Comparison of ENCODE assay signal across 8 cellular contexts in the genomic region with DNA sequence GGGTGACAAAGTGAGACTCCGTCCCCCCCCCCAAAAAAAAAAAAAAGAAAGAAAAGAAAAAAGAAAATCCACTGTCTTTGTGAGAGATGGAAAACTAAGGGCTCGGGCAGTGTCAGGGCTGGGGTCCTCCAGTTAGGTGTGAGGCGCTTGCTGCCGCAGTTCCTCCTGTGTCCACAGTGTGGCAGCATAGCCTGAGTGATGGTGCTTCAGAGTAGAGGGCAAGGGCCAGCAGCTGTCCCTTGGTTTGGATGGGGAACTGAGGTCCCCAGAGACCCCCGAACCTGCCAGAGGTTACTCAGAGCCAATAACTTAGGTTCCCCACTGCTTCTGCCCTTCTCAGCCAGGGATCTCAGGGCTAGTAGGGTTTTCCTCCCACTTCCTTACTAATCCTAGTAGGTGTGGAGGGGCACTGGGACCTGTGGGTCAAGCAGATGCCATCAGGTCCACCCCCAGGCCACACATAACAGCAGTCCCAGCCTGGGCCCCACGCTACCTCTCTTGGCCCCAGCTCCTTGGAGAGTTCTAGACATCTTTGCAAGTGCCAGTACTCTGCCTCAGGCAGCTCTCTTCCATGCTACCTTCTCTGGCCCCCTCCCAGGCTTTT. TPM values are rescaled to one million over a fixed set of nuclear protein-coding genes. Genes with fewer than 3 reads are reported as not detected.
DNase-seq lines count a peak whose midpoint lies in the region; ATAC-seq, FAIRE-seq and TF ChIP-seq lines count a peak whose summit lies in the region.

No MANE protein-coding gene starts in this region.

- no peaks in the 10 kb centered on the region for H3K36me3 Mint-ChIP-seq in activated CD8-positive, alpha-beta memory T cell treated with anti-CD3 and anti-CD28 coated beads, Interleukin-2, amount 10 ng/mL, durations not matched to agents 7 days and 5 days

- dilution Hi-C loops in endothelial cell of umbilical vein (cut with MboI; ENCODE audit: extremely low pct_ligation_motif_present, low sequenced_read_pairs): no loop called here

- peak; percentile 97 for TF ChIP-seq CTCF in AG09309 (IDR thresholded peaks at IDR 0.05; ENCODE audit: control insufficient read depth, insufficient read depth, low read depth, low read length, missing control alignments)
- peak; percentile 82 to 95 for TF ChIP-seq CTCF in endothelial cell of umbilical vein (IDR thresholded peaks at IDR 0.05; ENCODE audit: extremely low read depth in 1 of 2, insufficient read depth in 1 of 2, low read depth in 1 of 2, low read length in 2 of 2)

- no peak overlapping the region for H3K4me3 Mint-ChIP-seq in activated CD8-positive, alpha-beta memory T cell treated with anti-CD3 and anti-CD28 coated beads, Interleukin-2, amount 10 ng/mL, durations not matched to agents 7 days and 5 days

- no peaks in the 10 kb centered on the region for H3K9me1 ChIP-seq in endothelial cell of umbilical vein (replicated peaks; ENCODE audit: control insufficient read depth, extremely low read depth, insufficient read depth, low read length)

- no peaks in the 10 kb centered on the region for H3K9me3 Mint-ChIP-seq in activated CD8-positive, alpha-beta memory T cell treated with anti-CD3 and anti-CD28 coated beads, Interleukin-2, amount 10 ng/mL, durations not matched to agents 7 days and 5 days (ENCODE audit: low read depth)

- H3K9me3 ChIP-seq in GM23248 (ENCODE audit: low read depth) (no peaks in the 10 kb centered on the region), endothelial cell of umbilical vein (replicated peaks; ENCODE audit: control insufficient read depth, insufficient read depth, low read length) (no peaks in the 10 kb centered on the region)

- no peak overlapping the region for H3K9ac ChIP-seq in GM23248
- no peak overlapping the region for H3K9ac ChIP-seq in endothelial cell of umbilical vein (replicated peaks; ENCODE audit: extremely low read depth, insufficient read depth, low read length)

- H3K4me2 ChIP-seq in GM23248 (ENCODE audit: unreplicated experiment) (no peak overlapping the region), endothelial cell of umbilical vein (ENCODE audit: insufficient read depth, low read length) (no peak overlapping the region)

- intact Hi-C loops in endothelial cell of umbilical vein (cut with micrococcal nuclease): loop anchor here (1.0 to 5.0 kb wide), 2 partner anchors 44 to 75 kb away; no protein-coding TSS in a partner anchor

- H3K27me3 Mint-ChIP-seq in activated CD8-positive, alpha-beta memory T cell treated with anti-CD3 and anti-CD28 coated beads, Interleukin-2, amount 10 ng/mL, durations not matched to agents 7 days and 5 days: no peaks in the 10 kb centered on the region

- H3K4me3 ChIP-seq in AG09309 (ENCODE audit: control insufficient read depth, low read depth, low read length): no peak overlapping the region
- H3K4me3 ChIP-seq in GM23248: no peak overlapping the region
- no peak overlapping the region for H3K4me3 ChIP-seq in endothelial cell of umbilical vein (replicated peaks in 1 of 3; ENCODE audit: insufficient read depth in 1 of 3, low read depth in 1 of 3, low read length in 3 of 3)

- DNase-seq in AG09309 (ENCODE audit: low read depth) (no peak), GM23248 (peak; percentile 67), NCI-H774 (lab: John Stamatoyannopoulos, UW) (peak; percentile 6), endothelial cell of umbilical vein (ENCODE audit: low read depth, low spot score) (peak; percentile 63), mucosa of gallbladder (ENCODE audit: low spot score) (peak; percentile 71)
- DNase-seq in activated CD8-positive, alpha-beta memory T cell treated with anti-CD3 and anti-CD28 coated beads, Interleukin-2, amount 10 ng/mL, durations not matched to agents 7 days and 5 days: peak; percentile 84
- peak; percentile 34 to 48 for DNase-seq in stimulated activated CD8-positive, alpha-beta memory T cell treated with anti-CD3 and anti-CD28 coated beads, Interleukin-7, amount 100 ng/mL, for 1 hour (ENCODE audit: low read depth in 2 of 2)

- 2 to 7% methylated on average over 5 to 6 of the region's 6 CpGs for WGBS in GM23248 (ENCODE audit: low coverage in 1 of 2, low lambda C conversion rate in 2 of 2, missing lambda C conversion rate in 2 of 2), 2 experiments

- FAIRE-seq in endothelial cell of umbilical vein (lab: Jason Lieb, UNC): peak; percentile 75

- POLR2A ChIA-PET in endothelial cell of umbilical vein (lab: Charles Lee): no interaction called here

- peaks cover 18% of the 10 kb centered on the region for H3K4me1 ChIP-seq in GM23248 (ENCODE audit: insufficient read depth)
- H3K4me1 ChIP-seq in endothelial cell of umbilical vein (ENCODE audit: control insufficient read depth, extremely low read depth, insufficient read depth, low read length): peaks cover 7% of the 10 kb centered on the region

- ATAC-seq in activated CD8-positive, alpha-beta memory T cell treated with anti-CD3 and anti-CD28 coated beads, Interleukin-2, amount 10 ng/mL, durations not matched to agents 7 days and 5 days: peak; percentile 86
- ATAC-seq in HG03175 (IDR thresholded peaks at IDR 0.05; ENCODE audit: unreplicated experiment): no peak

- in situ Hi-C loops in GM23248 (cut with MboI): no loop called here

- no peak for TF ChIP-seq POLR2A in endothelial cell of umbilical vein (IDR thresholded peaks at IDR 0.05; ENCODE audit: low read depth, low read length)

- no TSS peak for BruUV-seq in endothelial cell of umbilical vein (replicated peaks; lab: Mats Ljungman, UMichigan)

- H3K27ac ChIP-seq in GM23248 (no peak overlapping the region), endothelial cell of umbilical vein (ENCODE audit: insufficient read depth, low read depth, low read length) (no peak overlapping the region)

- peaks cover 6% of the 10 kb centered on the region for H3K4me1 Mint-ChIP-seq in activated CD8-positive, alpha-beta memory T cell treated with anti-CD3 and anti-CD28 coated beads, Interleukin-2, amount 10 ng/mL, durations not matched to agents 7 days and 5 days

- CTCF ChIA-PET in activated CD8-positive, alpha-beta memory T cell treated with anti-CD3 and anti-CD28 coated beads, Interleukin-2, amount 10 ng/mL, durations not matched to agents 7 days and 5 days (lab: Charles Lee): interaction anchor here (0.6 to 1.3 kb wide), 13 partner anchors 10 to 232 kb away, joined by 3 to 5 read pairs (median 3); no protein-coding TSS in a partner anchor
- CTCF ChIA-PET in endothelial cell of umbilical vein (lab: Charles Lee): interaction anchor here (0.6 to 2.6 kb wide), 21 partner anchors 9 to 341 kb away, joined by 3 to 13 read pairs (median 4); a partner anchor contains a TSS

- H4K20me1 ChIP-seq in GM23248 (ENCODE audit: insufficient read depth) (no peaks in the 10 kb centered on the region), endothelial cell of umbilical vein (replicated peaks; ENCODE audit: control insufficient read depth, extremely low read depth, insufficient read depth, low read length) (no peaks in the 10 kb centered on the region)

- H3K36me3 ChIP-seq in GM23248 (ENCODE audit: low read depth) (no peaks in the 10 kb centered on the region), endothelial cell of umbilical vein (ENCODE audit: control insufficient read depth in 2 of 2, extremely low read depth in 1 of 2, insufficient read depth in 2 of 2, low read length in 2 of 2) (no peaks in the 10 kb centered on the region)

- H3K27me3 ChIP-seq in GM23248 (replicated peaks; ENCODE audit: insufficient read depth): no peaks in the 10 kb centered on the region
- H3K27me3 ChIP-seq in endothelial cell of umbilical vein (ENCODE audit: control insufficient read depth in 2 of 2, insufficient read depth in 2 of 2, low read length in 2 of 2): no peaks in the 10 kb centered on the region

- no peaks in the 10 kb centered on the region for H3K9me2 ChIP-seq in GM23248 (ENCODE audit: insufficient read depth)

- no peak overlapping the region for H2AFZ ChIP-seq in GM23248
- no peak overlapping the region for H2AFZ ChIP-seq in endothelial cell of umbilical vein (ENCODE audit: low read depth, low read length)

- H3K27ac Mint-ChIP-seq in activated CD8-positive, alpha-beta memory T cell treated with anti-CD3 and anti-CD28 coated beads, Interleukin-2, amount 10 ng/mL, durations not matched to agents 7 days and 5 days: no peak overlapping the region

- peaks cover 21% of the 10 kb centered on the region for H3F3A ChIP-seq in GM23248 (ENCODE audit: insufficient read depth)

- H3K79me2 ChIP-seq in GM23248 (ENCODE audit: insufficient read depth) (no peaks in the 10 kb centered on the region), endothelial cell of umbilical vein (ENCODE audit: control insufficient read depth, insufficient read depth, low read length) (no peaks in the 10 kb centered on the region)

RNA-seq across cellular contexts. Expression of a gene that starts 7.9 kb away (rescaled TPM):
- total RNA-seq in GM23248 (2014; rRNA removed; shearing (Covaris generic)): 37.3 and 40.3 TPM in 2 replicates
- polyA plus RNA-seq in GM23248 (2016; fragmentation: Nextera tagmentation; extraction: Ambion mirVana) (3.4 and 3.5 TPM in 2 replicates), endothelial cell of umbilical vein (47.1 and 55.5 TPM in 2 replicates)
- 10 to 100 TPM; 23.8 to 24.8 TPM for total RNA-seq in activated CD8-positive, alpha-beta memory T cell treated with anti-CD3 and anti-CD28 coated beads, Interleukin-2, amount 10 ng/mL, durations not matched to agents 7 days and 5 days
- total RNA-seq in endothelial cell of umbilical vein (34.9 and 36.8 TPM in 2 replicates), mucosa of gallbladder (19.6 TPM)
- 30.8 and 38.9 TPM in 2 replicates for polyA plus RNA-seq in endothelial cell of umbilical vein (2011; cell fraction: cytosol; rRNA removed)
- polyA plus RNA-seq in endothelial cell of umbilical vein (2011; cell fraction: nucleus; rRNA removed): 47.3 and 56.7 TPM in 2 replicates
- 24.1 and 28.5 TPM in 2 replicates for polyA plus RNA-seq in endothelial cell of umbilical vein (2012)
- polyA minus RNA-seq in endothelial cell of umbilical vein: 36.3 and 42.3 TPM in 2 replicates
- 14.3 TPM for polyA minus RNA-seq in endothelial cell of umbilical vein (2011; cell fraction: cytosol; rRNA and poly(A)+ RNA removed)
- 17.3 and 24.4 TPM in 2 replicates for polyA minus RNA-seq in endothelial cell of umbilical vein (2011; cell fraction: nucleus; rRNA and poly(A)+ RNA removed)

RNA-seq across cellular contexts. Expression of a gene that starts 33.9 kb away (rescaled TPM):
- total RNA-seq in GM23248 (2014; rRNA removed; shearing (Covaris generic)): 152 and 161 TPM in 2 replicates
- 81.9 and 85.2 TPM in 2 replicates for polyA plus RNA-seq in GM23248 (2016; fragmentation: Nextera tagmentation; extraction: Ambion mirVana)
- 100 to 1,000 TPM; 111 to 126 TPM for total RNA-seq in activated CD8-positive, alpha-beta memory T cell treated with anti-CD3 and anti-CD28 coated beads, Interleukin-2, amount 10 ng/mL, durations not matched to agents 7 days and 5 days
- 70.7 and 71.0 TPM in 2 replicates for total RNA-seq in endothelial cell of umbilical vein
- polyA plus RNA-seq in endothelial cell of umbilical vein: 54.5 and 55.3 TPM in 2 replicates
- 49.2 and 50.9 TPM in 2 replicates for polyA plus RNA-seq in endothelial cell of umbilical vein (2011; cell fraction: cytosol; rRNA removed)
- 22.4 and 25.2 TPM in 2 replicates for polyA plus RNA-seq in endothelial cell of umbilical vein (2011; cell fraction: nucleus; rRNA removed)
- 41.3 and 42.9 TPM in 2 replicates for polyA plus RNA-seq in endothelial cell of umbilical vein (2012)
- 79.3 and 89.4 TPM in 2 replicates for polyA minus RNA-seq in endothelial cell of umbilical vein
- 106 TPM for polyA minus RNA-seq in endothelial cell of umbilical vein (2011; cell fraction: cytosol; rRNA and poly(A)+ RNA removed)
- polyA minus RNA-seq in endothelial cell of umbilical vein (2011; cell fraction: nucleus; rRNA and poly(A)+ RNA removed): 18.0 and 18.2 TPM in 2 replicates
- total RNA-seq in mucosa of gallbladder: 123 TPM

RNA-seq across cellular contexts. Expression of a gene that starts 41.0 kb away (rescaled TPM):
- 250 and 306 TPM in 2 replicates for total RNA-seq in GM23248 (2014; rRNA removed; shearing (Covaris generic))
- polyA plus RNA-seq in GM23248 (2016; fragmentation: Nextera tagmentation; extraction: Ambion mirVana) (187 TPM in 2 replicates), endothelial cell of umbilical vein (582 and 691 TPM in 2 replicates)
- 100 to 1,000 TPM; 338 to 357 TPM for total RNA-seq in activated CD8-positive, alpha-beta memory T cell treated with anti-CD3 and anti-CD28 coated beads, Interleukin-2, amount 10 ng/mL, durations not matched to agents 7 days and 5 days
- total RNA-seq in endothelial cell of umbilical vein (372 and 397 TPM in 2 replicates), mucosa of gallbladder (290 TPM)
- 393 and 428 TPM in 2 replicates for polyA plus RNA-seq in endothelial cell of umbilical vein (2011; cell fraction: cytosol; rRNA removed)
- polyA plus RNA-seq in endothelial cell of umbilical vein (2011; cell fraction: nucleus; rRNA removed): 1,056 and 1,210 TPM in 2 replicates
- polyA plus RNA-seq in endothelial cell of umbilical vein (2012): 343 and 396 TPM in 2 replicates
- 446 and 481 TPM in 2 replicates for polyA minus RNA-seq in endothelial cell of umbilical vein
- polyA minus RNA-seq in endothelial cell of umbilical vein (2011; cell fraction: cytosol; rRNA and poly(A)+ RNA removed): 202 TPM
- 205 and 272 TPM in 2 replicates for polyA minus RNA-seq in endothelial cell of umbilical vein (2011; cell fraction: nucleus; rRNA and poly(A)+ RNA removed)

RNA-seq across cellular contexts. Expression of a gene that starts 42.9 kb away (rescaled TPM):
- total RNA-seq in GM23248 (2014; rRNA removed; shearing (Covaris generic)): 13.8 and 26.4 TPM in 2 replicates
- polyA plus RNA-seq in GM23248 (2016; fragmentation: Nextera tagmentation; extraction: Ambion mirVana) (8.8 and 10.0 TPM in 2 replicates), endothelial cell of umbilical vein (22.7 and 28.2 TPM in 2 replicates)
- 1 to 10 TPM; 8.4 to 10.0 TPM for total RNA-seq in activated CD8-positive, alpha-beta memory T cell treated with anti-CD3 and anti-CD28 coated beads, Interleukin-2, amount 10 ng/mL, durations not matched to agents 7 days and 5 days
- total RNA-seq in endothelial cell of umbilical vein (8.3 and 8.5 TPM in 2 replicates), mucosa of gallbladder (22.8 TPM)
- polyA plus RNA-seq in endothelial cell of umbilical vein (2011; cell fraction: cytosol; rRNA removed): 10.7 and 12.8 TPM in 2 replicates
- polyA plus RNA-seq in endothelial cell of umbilical vein (2011; cell fraction: nucleus; rRNA removed): 10.7 and 12.9 TPM in 2 replicates
- polyA plus RNA-seq in endothelial cell of umbilical vein (2012): 5.2 and 8.4 TPM in 2 replicates
- polyA minus RNA-seq in endothelial cell of umbilical vein: 11.0 and 14.7 TPM in 2 replicates
- 6.7 TPM for polyA minus RNA-seq in endothelial cell of umbilical vein (2011; cell fraction: cytosol; rRNA and poly(A)+ RNA removed)
- polyA minus RNA-seq in endothelial cell of umbilical vein (2011; cell fraction: nucleus; rRNA and poly(A)+ RNA removed): 3.1 and 6.3 TPM in 2 replicates
